ENCODE assay signal across 15 cellular contexts in genomic region chr17:38890410-38890746, GRCh38. TPM values are rescaled to one million over a fixed set of nuclear protein-coding genes. Genes with fewer than 3 reads are reported as not detected.
DNase-seq lines count a peak whose midpoint lies in the region; ATAC-seq and TF ChIP-seq lines count a peak whose summit lies in the region.
"Had no signal": no experiment of that assay in that cellular context is flagged by ENCODE, and none has a peak within 500 bp of the region (broad histone marks: within the 10 kb centered on the region; RNA-seq: fewer than 3 reads in every experiment).

No MANE protein-coding gene starts in this region.

- no peak overlapping the region for H2AK5ac ChIP-seq in mesenchymal stem cell (ENCODE audit: low read length, severe bottlenecking)

- no peak overlapping the region for H3K9ac ChIP-seq in mesenchymal stem cell (ENCODE audit: low read length)

- H3K4me1 ChIP-seq in stomach (peaks cover 48 to 100% (median 82%) of the 10 kb centered on the region in 4 donors), mesenchymal stem cell (ENCODE audit: control insufficient read depth, insufficient read depth, low read depth, low read length) (peaks cover 42% of the 10 kb centered on the region)

- DNase-seq in activated T-cell treated with anti-CD3 and anti-CD28 coated beads, Interleukin-2, amount 50 U/mL, for 4 hours: no peak
- DNase-seq in activated T-cell treated with anti-CD3 and anti-CD28 coated beads for 4 hours (no peak), T-cell (peak in 2 of 34 experiments; percentile 22 to 26), stomach (no peak), mesenchymal stem cell (no peak)
- no peak for DNase-seq in effector memory CD8-positive, alpha-beta T cell
- DNase-seq in stimulated activated CD4-positive, alpha-beta T cell treated with anti-CD3 and anti-CD28 coated beads, Interleukin-4, amount 100 ng/mL, for 24 hours: no peak
- DNase-seq: body of pancreas, GF-D8, NCI-H1436 treated with DMSO at 0.1 percent for 48 hours, NCI-H510A, OCI-M1, testis had no signal

- H3K27ac Mint-ChIP-seq in T-cell: peak overlapping the region; percentile 90 to 93
- H3K27ac Mint-ChIP-seq in effector memory CD8-positive, alpha-beta T cell: peak overlapping the region; percentile 93 to 96
- H3K27ac Mint-ChIP-seq: progenitor cell of endocrine pancreas had no signal

- H3K27me3 ChIP-seq in stomach (no peaks in the 10 kb centered on the region), mesenchymal stem cell (ENCODE audit: control insufficient read depth in 1 of 2, insufficient read depth in 1 of 2, low read length in 2 of 2) (no peaks in the 10 kb centered on the region)
- H3K27me3 ChIP-seq: body of pancreas, testis had no signal

- no peak overlapping the region for H4K91ac ChIP-seq in mesenchymal stem cell (ENCODE audit: low read length)

- no peak overlapping the region for H3K23ac ChIP-seq in mesenchymal stem cell (ENCODE audit: low read length in 2 of 2)

- no peak overlapping the region for H3K4ac ChIP-seq in mesenchymal stem cell (ENCODE audit: low read depth in 1 of 2, low read length in 2 of 2)

- peaks cover 12% of the 10 kb centered on the region for H3K79me1 ChIP-seq in mesenchymal stem cell (replicated peaks; ENCODE audit: low read length, poor library complexity, severe bottlenecking)

- no peaks in the 10 kb centered on the region for H3K27me3 Mint-ChIP-seq in activated T-cell treated with anti-CD3 and anti-CD28 coated beads, Interleukin-2, amount 50 U/mL, for 4 hours (ENCODE audit: low read depth)
- no peaks in the 10 kb centered on the region for H3K27me3 Mint-ChIP-seq in T-cell
- H3K27me3 Mint-ChIP-seq in effector memory CD8-positive, alpha-beta T cell: no peaks in the 10 kb centered on the region
- H3K27me3 Mint-ChIP-seq: progenitor cell of endocrine pancreas had no signal

- TF ChIP-seq CTCF in stomach (IDR thresholded peaks at IDR 0.05): no peak

- no peak overlapping the region for H2AFZ ChIP-seq in mesenchymal stem cell (ENCODE audit: low read depth, low read length)

- no peak overlapping the region for H3K14ac ChIP-seq in mesenchymal stem cell (ENCODE audit: low read length in 2 of 2)

- peak; percentile 5 to 11 for ATAC-seq in activated T-cell treated with anti-CD3 and anti-CD28 coated beads, Interleukin-2, amount 50 U/mL, for 4 hours
- ATAC-seq in T-cell (replicated peaks in 1 of 4) (peak; percentile 20 to 48 (median 33)), HG02588 (IDR thresholded peaks at IDR 0.05; ENCODE audit: unreplicated experiment) (no peak)
- ATAC-seq in effector memory CD8-positive, alpha-beta T cell (replicated peaks): peak; percentile 36
- ATAC-seq: body of pancreas had no signal

- no peak for TF ChIP-seq POLR2A in stomach (IDR thresholded peaks at IDR 0.05)

- no peak overlapping the region for H2BK5ac ChIP-seq in mesenchymal stem cell (ENCODE audit: low read depth, low read length, poor library complexity, severe bottlenecking)

- 30 to 59% (median 38%) methylated on average over 6 to 8 of the region's 8 CpGs for WGBS in stomach, 5 donors
- WGBS in mesenchymal stem cell: 96% methylated on average over 4 of the region's 8 CpGs

- intact Hi-C loops in stomach (cut with DNase I; ENCODE audit: low total_unique reads): no loop called here

- H3K36me3 ChIP-seq in stomach (peaks cover 37 to 96% (median 90%) of the 10 kb centered on the region in 4 donors), mesenchymal stem cell (ENCODE audit: control insufficient read depth in 1 of 2, insufficient read depth in 2 of 2, low read depth in 1 of 2, low read length in 2 of 2) (peaks cover 78 to 92% of the 10 kb centered on the region in 2 experiments)

- H3K9me3 ChIP-seq in stomach (no peaks in the 10 kb centered on the region), mesenchymal stem cell (ENCODE audit: control insufficient read depth, low read length) (no peaks in the 10 kb centered on the region)
- H3K9me3 ChIP-seq: body of pancreas, testis had no signal

- H3K18ac ChIP-seq in mesenchymal stem cell (ENCODE audit: low read depth in 1 of 2, low read length in 2 of 2): no peak overlapping the region

- no peak for TF ChIP-seq EP300 in stomach (IDR thresholded peaks at IDR 0.05)

- no peak overlapping the region for H4K8ac ChIP-seq in mesenchymal stem cell (ENCODE audit: low read length)

- CTCF ChIA-PET in T-cell (lab: Charles Lee): interaction anchor here in 1 of 2 donors (0.6 kb wide), 1 partner anchor 273 kb away, joined by 10 read pairs; no protein-coding TSS in a partner anchor

- peaks cover 18% of the 10 kb centered on the region for H3K36me3 Mint-ChIP-seq in activated T-cell treated with anti-CD3 and anti-CD28 coated beads, Interleukin-2, amount 50 U/mL, for 4 hours (ENCODE audit: insufficient read depth)
- H3K36me3 Mint-ChIP-seq in T-cell: peaks cover 28% of the 10 kb centered on the region
- peaks cover 89% of the 10 kb centered on the region for H3K36me3 Mint-ChIP-seq in effector memory CD8-positive, alpha-beta T cell (ENCODE audit: insufficient read depth)

- H2BK120ac ChIP-seq in mesenchymal stem cell (ENCODE audit: low read depth, low read length): no peak overlapping the region

- no peaks in the 10 kb centered on the region for H3K9me3 Mint-ChIP-seq in activated T-cell treated with anti-CD3 and anti-CD28 coated beads, Interleukin-2, amount 50 U/mL, for 4 hours
- H3K9me3 Mint-ChIP-seq in T-cell: no peaks in the 10 kb centered on the region
- no peaks in the 10 kb centered on the region for H3K9me3 Mint-ChIP-seq in effector memory CD8-positive, alpha-beta T cell

- peaks cover 83% of the 10 kb centered on the region for H3K4me1 Mint-ChIP-seq in activated T-cell treated with anti-CD3 and anti-CD28 coated beads, Interleukin-2, amount 50 U/mL, for 4 hours (ENCODE audit: low read depth)
- H3K4me1 Mint-ChIP-seq in T-cell: peaks cover 82 to 92% (median 88%) of the 10 kb centered on the region in 3 donors
- peaks cover 76% of the 10 kb centered on the region in 2 donors for H3K4me1 Mint-ChIP-seq in effector memory CD8-positive, alpha-beta T cell (ENCODE audit: low read depth in 2 of 2)

- no peak overlapping the region for H2BK12ac ChIP-seq in mesenchymal stem cell (ENCODE audit: low read length in 2 of 2)

- POLR2A ChIA-PET in T-cell (lab: Charles Lee): interaction anchor here in 1 of 2 donors (0.6 kb wide), 1 partner anchor 147 kb away, joined by 3 read pairs; no protein-coding TSS in a partner anchor

- H3K4me3 Mint-ChIP-seq in activated T-cell treated with anti-CD3 and anti-CD28 coated beads, Interleukin-2, amount 50 U/mL, for 4 hours: no peak overlapping the region
- peak overlapping the region in 1 of 3 donors; percentile 75 for H3K4me3 Mint-ChIP-seq in T-cell
- H3K4me3 Mint-ChIP-seq in effector memory CD8-positive, alpha-beta T cell: peak overlapping the region; percentile 70 to 78

- no peak overlapping the region for H2BK15ac ChIP-seq in mesenchymal stem cell (ENCODE audit: low read depth, poor library complexity, severe bottlenecking)

- H3K27ac ChIP-seq in stomach: peak overlapping the region in 3 of 5 donors; percentile 37 to 49 (median 42)
- no peak overlapping the region for H3K27ac ChIP-seq in mesenchymal stem cell (ENCODE audit: low read length, poor library complexity, severe bottlenecking)
- H3K27ac ChIP-seq: body of pancreas, testis had no signal

- H3K4me3 ChIP-seq in stomach: no peak overlapping the region
- no peak overlapping the region for H3K4me3 ChIP-seq in mesenchymal stem cell (ENCODE audit: insufficient read depth in 1 of 2, low read depth in 1 of 2, low read length in 2 of 2)
- H3K4me3 ChIP-seq: body of pancreas, testis had no signal

- H3K4me2 ChIP-seq in mesenchymal stem cell (ENCODE audit: low read length, poor library complexity, severe bottlenecking): no peak overlapping the region

RNA-seq across cellular contexts. Expression of gene LASP1, which starts 20.5 kb away (rescaled TPM):
- total RNA-seq in activated T-cell treated with anti-CD3 and anti-CD28 coated beads, Interleukin-2, amount 50 U/mL, for 4 hours: 100 to 1,000 TPM in 1 of 3 donors, 10 to 100 TPM in 2; 74.7 to 109 (median 88.2) TPM
- total RNA-seq in T-cell (100 to 1,000 TPM in 4 of 5 donors, 10 to 100 TPM in 1; 97.2 to 157 (median 122) TPM), stomach (100 to 1,000 TPM in 3 of 5 donors, 10 to 100 TPM in 2; 93.0 to 183 (median 107) TPM)
- 100 to 1,000 TPM in 1 of 3 donors, 10 to 100 TPM in 2; 33.7 to 119 (median 94.3) TPM for polyA plus RNA-seq in stomach
- polyA plus RNA-seq in mesenchymal stem cell (2013, experiment 1 of 2): 223 TPM
- polyA plus RNA-seq in mesenchymal stem cell (2013, experiment 2 of 2): 220 TPM

RNA-seq across cellular contexts. Expression of gene RPL23, which starts 36.9 kb away (rescaled TPM):
- total RNA-seq in activated T-cell treated with anti-CD3 and anti-CD28 coated beads, Interleukin-2, amount 50 U/mL, for 4 hours: 1,000 to 10,000 TPM; 2,350 to 2,556 (median 2,362) TPM
- 1,000 to 10,000 TPM; 1,638 to 2,124 (median 1,743) TPM for total RNA-seq in T-cell
- total RNA-seq in stomach: 1,000 to 10,000 TPM in 1 of 5 donors, 100 to 1,000 TPM in 3, 10 to 100 TPM in 1; 89.8 to 1,949 (median 982) TPM
- 1,000 to 10,000 TPM; 3,318 to 3,359 (median 3,354) TPM for polyA plus RNA-seq in stomach
- polyA plus RNA-seq in mesenchymal stem cell (2013, experiment 1 of 2): 3,739 TPM
- polyA plus RNA-seq in mesenchymal stem cell (2013, experiment 2 of 2): 3,716 TPM
